Comparison of ENCODE assay signal across 8 cellular contexts in the genomic region with DNA sequence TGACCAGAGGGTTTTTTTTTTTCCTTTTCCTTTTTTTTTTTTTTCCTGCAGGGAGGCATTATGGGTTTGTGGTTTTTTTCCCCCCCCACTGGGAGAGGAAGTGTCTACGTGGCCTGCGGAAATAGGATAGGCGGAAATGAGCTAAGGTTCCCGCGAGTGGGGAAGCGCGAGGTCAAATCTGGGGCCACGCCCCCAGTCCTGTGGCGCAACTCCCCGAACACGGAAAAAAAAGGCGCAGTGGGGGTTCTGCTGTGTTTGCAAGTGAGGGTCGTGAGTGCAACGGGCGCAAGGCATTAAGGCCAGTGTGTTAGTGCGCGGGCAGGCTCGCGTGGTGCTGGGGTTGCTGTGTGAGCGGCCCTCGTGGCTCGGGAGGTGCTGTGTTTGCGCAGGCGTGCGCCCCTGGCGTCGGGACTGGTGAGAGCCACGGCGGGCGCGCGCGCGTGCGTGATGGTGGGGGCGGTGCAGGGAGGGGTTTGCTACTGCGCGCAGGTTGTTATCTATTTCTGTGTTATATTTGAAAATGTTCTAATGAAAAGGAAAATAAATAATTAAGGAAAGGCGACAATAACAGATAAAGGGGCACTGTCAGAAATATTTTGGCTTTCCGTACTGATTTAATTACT. TPM values are rescaled to one million over a fixed set of nuclear protein-coding genes. Genes with fewer than 3 reads are reported as not detected.
DNase-seq lines count a peak whose midpoint lies in the region; ATAC-seq and TF ChIP-seq lines count a peak whose summit lies in the region.

No MANE protein-coding gene starts in this region.

- H3K27ac ChIP-seq in DOHH2 (ENCODE audit: low read depth, low read length) = peak overlapping the region; percentile 90
- H3K27ac ChIP-seq in Peyer's patch = peak overlapping the region; percentile 86 to 98 (median 93)
- H3K27ac ChIP-seq in suprapubic skin = peak overlapping the region; percentile 92

- 0 out of 2 replicates have a peak, but pooled peaks cover 8% of the 10 kb centered on the region for H4K20me1 ChIP-seq in DOHH2 (ENCODE audit: control insufficient read depth, insufficient read depth, low read depth, low read length)

- TF ChIP-seq CTCF in DOHH2 (IDR thresholded peaks at IDR 0.05; ENCODE audit: low read depth, low read length, poor library complexity, severe bottlenecking) (peak; percentile 32), Peyer's patch (IDR thresholded peaks at IDR 0.05) (peak; percentile 6 to 72 (median 54)), suprapubic skin (IDR thresholded peaks at IDR 0.05) (peak; percentile 23 to 48)

- TF ChIP-seq POLR2A in Peyer's patch (IDR thresholded peaks at IDR 0.05) (peak; percentile 23 to 43), suprapubic skin (IDR thresholded peaks at IDR 0.05) (peak in 1 of 2 donors; percentile 33)

- H3K79me2 ChIP-seq in DOHH2 (ENCODE audit: control insufficient read depth, low read length) = peaks cover 38% of the 10 kb centered on the region

- H3K4me1 ChIP-seq in DOHH2 (ENCODE audit: control insufficient read depth, low read length) (peaks cover 18% of the 10 kb centered on the region), Peyer's patch (no peaks in the 10 kb centered on the region), suprapubic skin (peaks cover 8% of the 10 kb centered on the region)

- no peaks in the 10 kb centered on the region for H3K9me2 ChIP-seq in DOHH2 (replicated peaks; ENCODE audit: control insufficient read depth, low read length)

- H3K9me3 ChIP-seq in DOHH2 (ENCODE audit: control insufficient read depth, insufficient read depth, low read length) (no peaks in the 10 kb centered on the region), Peyer's patch (no peaks in the 10 kb centered on the region), suprapubic skin (no peaks in the 10 kb centered on the region)

- H3F3A ChIP-seq in DOHH2 (ENCODE audit: control insufficient read depth, insufficient read depth) = peaks cover 8% of the 10 kb centered on the region

- H3K4me3 ChIP-seq in DOHH2 (ENCODE audit: low read length) = peak overlapping the region; percentile 91
- peak overlapping the region; percentile 71 for H3K4me3 ChIP-seq in Jurkat, Clone E6-1 (ENCODE audit: low read length)
- H3K4me3 ChIP-seq in Peyer's patch = peak overlapping the region; percentile 46 to 71 (median 59)
- peak overlapping the region; percentile 60 for H3K4me3 ChIP-seq in suprapubic skin

- no peak for TF ChIP-seq EP300 in suprapubic skin (IDR thresholded peaks at IDR 0.05)

- 26% methylated on average over 40 of the region's 40 CpGs for WGBS in suprapubic skin

- H3K36me3 ChIP-seq in DOHH2 (ENCODE audit: control insufficient read depth, low read length) = peaks cover 33% of the 10 kb centered on the region
- H3K36me3 ChIP-seq in Peyer's patch = peaks cover 0 to 9% (median 0%) of the 10 kb centered on the region in 3 donors
- peaks cover 5% of the 10 kb centered on the region for H3K36me3 ChIP-seq in suprapubic skin

- DNase-seq in Jurkat, Clone E6-1 (ENCODE audit: low read depth, low spot score) = no peak
- peak; percentile 89 to 95 (median 90) for DNase-seq in Peyer's patch
- DNase-seq in activated effector memory CD4-positive, alpha-beta T cell treated with Interleukin-2 at 50 U/mL for 16 hours = peak; percentile 81
- DNase-seq in glomerular visceral epithelial cell (ENCODE audit: extremely low spot score) = peak; percentile 75
- peak; percentile 74 for DNase-seq in occipital lobe (lab: John Stamatoyannopoulos, UW)
- DNase-seq in suprapubic skin (ENCODE audit: low spot score in 2 of 2) = peak; percentile 91 to 93

- peak; percentile 45 for ATAC-seq in GM21576 (IDR thresholded peaks at IDR 0.05; ENCODE audit: unreplicated experiment)

- H3K4me2 ChIP-seq in DOHH2 (ENCODE audit: low read length) = peak overlapping the region; percentile 72

- H3K27me3 ChIP-seq in DOHH2 (ENCODE audit: control insufficient read depth, low read length) (no peaks in the 10 kb centered on the region), Peyer's patch (no peaks in the 10 kb centered on the region), suprapubic skin (no peaks in the 10 kb centered on the region)

RNA-seq across cellular contexts. Expression of gene MORF4L2, which starts 0.7 kb away (rescaled TPM):
- 198 TPM for polyA plus RNA-seq in Jurkat, Clone E6-1 (2012; ENCODE audit: insufficient read depth, insufficient read length)
- total RNA-seq in Peyer's patch (100 to 1,000 TPM; 113 to 280 (median 168) TPM), occipital lobe (345 TPM), suprapubic skin (100 to 1,000 TPM; 167 to 288 (median 246) TPM)

RNA-seq across cellular contexts. Expression of gene TMEM31, which starts 23.5 kb away (rescaled TPM):
- not detected for polyA plus RNA-seq in Jurkat, Clone E6-1 (2012; ENCODE audit: insufficient read depth, insufficient read length)
- not detected for total RNA-seq in Peyer's patch
- total RNA-seq in occipital lobe = not detected
- total RNA-seq in suprapubic skin = not detected

RNA-seq across cellular contexts. Expression of gene TCEAL1, which starts 58.4 kb away (rescaled TPM):
- polyA plus RNA-seq in Jurkat, Clone E6-1 (2012; ENCODE audit: insufficient read depth, insufficient read length) = 13.3 TPM
- total RNA-seq in Peyer's patch (10 to 100 TPM; 21.2 to 38.8 (median 31.4) TPM), occipital lobe (57.2 TPM), suprapubic skin (10 to 100 TPM; 49.3 to 63.1 (median 54.3) TPM)
